ENCODE assay signal across 32 cellular contexts in genomic region chr9:133553123-133553522, GRCh38. TPM values are rescaled to one million over a fixed set of nuclear protein-coding genes. Genes with fewer than 3 reads are reported as not detected.
"Had no signal": no experiment of that assay in that cellular context is flagged by ENCODE, and none has a peak within 500 bp of the region (broad histone marks: within the 10 kb centered on the region; RNA-seq: fewer than 3 reads in every experiment).

No MANE protein-coding gene starts in this region.

- FAIRE-seq: keratinocyte had no signal

- DNase-seq: effector CD8-positive, alpha-beta T cell; endodermal cell; foreskin fibroblast; gastrocnemius medialis; head of caudate nucleus; mucosa of descending colon; naive B cell; nucleus accumbens; stimulated activated CD4-positive, alpha-beta T cell treated with anti-CD3 and anti-CD28 coated beads, Interleukin-12 subunit alpha, Interleukin-12 subunit beta, amount 100 ng/mL, for 4 hours; stimulated activated CD4-positive, alpha-beta T cell treated with anti-CD3 and anti-CD28 coated beads, Interleukin-1b, Interleukin-23, amount 100 ng/mL, for 48 hours; stimulated activated CD4-positive, alpha-beta T cell treated with anti-CD3 and anti-CD28 coated beads, Interleukin-4, amount 100 ng/mL, for 1 hour; stimulated activated CD8-positive, alpha-beta memory T cell treated with anti-CD3 and anti-CD28 coated beads, Interleukin-4, amount 100 ng/mL, for 48 hours; stimulated activated naive CD4-positive, alpha-beta T cell; stimulated activated naive CD8-positive, alpha-beta T cell treated with anti-CD3 and anti-CD28 coated beads, Interleukin-15, amount 100 ng/mL, for 72 hours; transverse colon had no signal

- ATAC-seq: esophagus mucosa; gastrocnemius medialis; mucosa of descending colon; natural killer cell treated with Interleukin-12 subunit alpha and Interleukin-12 subunit beta and Interleukin-15 and Interleukin-18, amount 100 ng/mL, for 72 hours; sciatic nerve; stimulated activated naive CD8-positive, alpha-beta T cell treated with anti-CD3 and anti-CD28 coated beads, Interleukin-15, amount 100 ng/mL, for 72 hours had no signal

- H3K9me3 ChIP-seq: gastrocnemius medialis, mucosa of descending colon, prostate gland, right atrium auricular region, suprapubic skin, transverse colon, vagina had no signal

- H3K27me3 ChIP-seq: gastrocnemius medialis, right atrium auricular region, transverse colon, vagina had no signal

- H3K36me3 ChIP-seq: gastrocnemius medialis, prostate gland, right atrium auricular region, suprapubic skin, transverse colon, vagina had no signal

- H3K4me2 ChIP-seq: smooth muscle cell had no signal

- H3K27ac ChIP-seq: epithelial cell of prostate, gastrocnemius medialis, prostate gland, right atrium auricular region, suprapubic skin, transverse colon, vagina had no signal

- H3K4me3 ChIP-seq: gastrocnemius medialis, lung, mucosa of descending colon, prostate gland, right atrium auricular region, smooth muscle cell, suprapubic skin, transverse colon, vagina had no signal

- H3K4me1 ChIP-seq: prostate gland, vagina had no signal

RNA-seq across cellular contexts. Expression of gene ADAMTSL2, which starts 18.6 kb away (rescaled TPM):
- total RNA-seq: glomerular endothelial cell; natural killer cell treated with Interleukin-12 subunit alpha and Interleukin-12 subunit beta and Interleukin-15 and Interleukin-18, amount 100 ng/mL, for 72 hours had no signal
- polyA plus RNA-seq: keratinocyte had no signal

RNA-seq across cellular contexts. Expression of gene MYMK, which starts 28.4 kb away (rescaled TPM):
- total RNA-seq: endodermal cell; esophagus mucosa; gastrocnemius medialis; glomerular endothelial cell; liver; lung; mesothelial cell of epicardium; mucosa of descending colon; natural killer cell treated with Interleukin-12 subunit alpha and Interleukin-12 subunit beta and Interleukin-15 and Interleukin-18, amount 100 ng/mL, for 72 hours; neural crest cell; osteocyte; prostate gland; right atrium auricular region; sciatic nerve; smooth muscle cell; suprapubic skin; transverse colon; ureter; vagina had no signal
- polyA plus RNA-seq: keratinocyte, liver, lung, smooth muscle cell had no signal

RNA-seq across cellular contexts. Expression of gene FAM163B, which starts 56.1 kb away (rescaled TPM):
- total RNA-seq: endodermal cell; esophagus mucosa; gastrocnemius medialis; glomerular endothelial cell; natural killer cell treated with Interleukin-12 subunit alpha and Interleukin-12 subunit beta and Interleukin-15 and Interleukin-18, amount 100 ng/mL, for 72 hours; neural crest cell; osteocyte; sciatic nerve; suprapubic skin; ureter; vagina had no signal
- polyA plus RNA-seq: keratinocyte had no signal
